Comparison of ENCODE assay signal across 16 cellular contexts in genomic region chr4:122715221-122715620, GRCh38.
"Had no signal": no experiment of that assay in that cellular context is flagged by ENCODE, and none has a peak within 500 bp of the region (broad histone marks: within the 10 kb centered on the region; RNA-seq: fewer than 3 reads in every experiment).

No MANE protein-coding gene starts in this region.

- H3K36me3 ChIP-seq: colonic mucosa, heart left ventricle, suprapubic skin had no signal

- ATAC-seq: heart left ventricle, left lobe of liver, psoas muscle, sciatic nerve had no signal

- H3K27ac Mint-ChIP-seq: nephron, type B pancreatic cell had no signal

- H3K27ac ChIP-seq: colonic mucosa, heart left ventricle, psoas muscle, suprapubic skin had no signal

- H3K4me3 Mint-ChIP-seq: nephron, type B pancreatic cell had no signal

- H3K27me3 ChIP-seq: colonic mucosa, heart left ventricle, suprapubic skin had no signal

- H3K27me3 Mint-ChIP-seq: type B pancreatic cell had no signal

- H3K4me1 ChIP-seq: colonic mucosa, psoas muscle, suprapubic skin had no signal

- H3K9me3 ChIP-seq: colonic mucosa, heart left ventricle, psoas muscle, suprapubic skin had no signal

- H3K4me3 ChIP-seq: colonic mucosa, heart left ventricle, psoas muscle, suprapubic skin had no signal

- H3K9me3 Mint-ChIP-seq: nephron, type B pancreatic cell had no signal

- H3K36me3 Mint-ChIP-seq: type B pancreatic cell had no signal

- DNase-seq: caudate nucleus; colonic mucosa; heart left ventricle; mammary epithelial cell; occipital lobe; psoas muscle; SIG-M5; stimulated activated CD4-positive, alpha-beta T cell treated with anti-CD3 and anti-CD28 coated beads, Interleukin-2, amount 100 ng/mL, for 48 hours; stimulated activated naive CD4-positive, alpha-beta T cell treated with Interleukin-2 at 50 U/mL for 16 hours; SW 1271; T-helper 9 cell had no signal
